11 cellular contexts compared by ENCODE assay signal in the genomic region with DNA sequence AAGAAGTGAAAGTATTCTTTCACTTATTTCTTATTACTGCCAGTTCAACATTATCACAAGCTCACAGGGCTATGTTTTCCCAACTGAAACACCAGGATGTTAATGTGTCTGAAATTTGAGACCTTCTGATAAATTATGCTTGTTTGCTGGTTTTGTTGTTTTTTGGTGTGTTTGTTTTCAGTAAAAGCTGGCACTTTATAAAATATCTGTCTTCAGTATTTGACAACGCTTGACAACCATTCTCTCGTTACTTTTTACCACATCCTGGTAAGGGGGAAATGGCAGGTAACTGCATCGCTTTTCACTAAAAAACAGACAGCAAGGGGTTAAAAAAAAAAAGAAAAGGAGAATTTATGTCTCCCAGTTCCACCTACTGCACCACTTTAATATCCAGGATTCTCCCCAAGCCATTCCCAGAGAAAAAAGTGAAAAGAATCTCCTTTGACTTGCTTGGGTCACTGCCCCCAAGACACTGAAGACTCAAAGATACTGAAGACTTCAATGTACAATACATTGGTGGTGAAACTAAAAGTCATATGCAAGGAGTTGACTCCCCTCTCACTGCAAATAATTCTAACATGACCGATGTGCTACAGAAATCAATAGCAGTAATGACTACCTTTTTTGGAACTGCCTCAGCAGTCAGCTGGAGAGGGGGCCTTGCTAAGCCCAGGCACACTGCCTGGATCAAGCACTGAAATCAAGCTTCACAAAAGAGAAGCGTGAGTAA.
DNase-seq lines count a peak whose midpoint lies in the region; ATAC-seq, FAIRE-seq and TF ChIP-seq lines count a peak whose summit lies in the region.
"Had no signal": no experiment of that assay in that cellular context is flagged by ENCODE, and none has a peak within 500 bp of the region (broad histone marks: within the 10 kb centered on the region; RNA-seq: fewer than 3 reads in every experiment).

No MANE protein-coding gene starts in this region.

- H3K4me1 ChIP-seq in smooth muscle cell (ENCODE audit: low read depth) = peaks cover 22% of the 10 kb centered on the region
- H3K4me1 ChIP-seq in uterus = no peaks in the 10 kb centered on the region

- no peak for TF ChIP-seq CTCF in smooth muscle cell (IDR thresholded peaks at IDR 0.05; ENCODE audit: borderline replicate concordance, insufficient read depth, poor library complexity, severe bottlenecking)
- no peak for TF ChIP-seq CTCF in uterus (IDR thresholded peaks at IDR 0.05)

- H3K27ac ChIP-seq in smooth muscle cell (ENCODE audit: low read depth) (no peak overlapping the region), uterus (no peak overlapping the region)

- H2AFZ ChIP-seq in smooth muscle cell (ENCODE audit: low read depth) = no peak overlapping the region

- no peaks in the 10 kb centered on the region for H3F3A ChIP-seq in smooth muscle cell (ENCODE audit: low read depth)

- H3K27me3 ChIP-seq in smooth muscle cell (ENCODE audit: low read depth) (no peaks in the 10 kb centered on the region), uterus (no peaks in the 10 kb centered on the region)

- TF ChIP-seq POLR2A in GM12891 (IDR thresholded peaks at IDR 0.05; ENCODE audit: low read depth, low read length) (no peak), uterus (IDR thresholded peaks at IDR 0.05) (no peak)

- no peak for FAIRE-seq in GM12891 (lab: Jason Lieb, UNC)

- no peaks in the 10 kb centered on the region for H3K9me3 ChIP-seq in smooth muscle cell (replicated peaks; ENCODE audit: low read depth)
- no peaks in the 10 kb centered on the region for H3K9me3 ChIP-seq in uterus

- DNase-seq in GM12891 (ENCODE audit: insufficient read length, low spot score) (no peak), smooth muscle cell (lab: John Stamatoyannopoulos, UW; ENCODE audit: unreplicated experiment) (no peak), uterus (no peak), NCI-H226 (no peak), NOMO-1 (lab: John Stamatoyannopoulos, UW; ENCODE audit: unreplicated experiment in 2 of 2) (no peak)
- peak; percentile 17 for DNase-seq in effector CD4-positive, alpha-beta T cell
- DNase-seq: aorta, GF-D8, IMR-90 had no signal

- intact Hi-C loops in uterus (cut with DNase I; ENCODE audit: low total_unique reads) = no loop called here

- peaks cover 7% of the 10 kb centered on the region for H3K79me2 ChIP-seq in smooth muscle cell (ENCODE audit: low read depth)

- H4K20me1 ChIP-seq in smooth muscle cell (ENCODE audit: low read depth) = peaks cover 31% of the 10 kb centered on the region

- WGBS in smooth muscle cell (ENCODE audit: low lambda C conversion rate) = 88% methylated on average over 5 of the region's 5 CpGs

- ATAC-seq in GM21390 (IDR thresholded peaks at IDR 0.05; ENCODE audit: unreplicated experiment) = peak; percentile 32
- ATAC-seq in HG03460 (IDR thresholded peaks at IDR 0.05; ENCODE audit: unreplicated experiment) = peak; percentile 28

- H3K4me3 ChIP-seq in smooth muscle cell (no peak overlapping the region), uterus (no peak overlapping the region)

- no peak overlapping the region for H3K9ac ChIP-seq in smooth muscle cell (ENCODE audit: low read depth)

- H3K4me2 ChIP-seq in smooth muscle cell = no peak overlapping the region

- H3K36me3 ChIP-seq in smooth muscle cell (ENCODE audit: low read depth) = no peaks in the 10 kb centered on the region
- H3K36me3 ChIP-seq in uterus = no peaks in the 10 kb centered on the region

TF ChIP-seq in GM12891, 5 proteins besides CTCF, POLR2A, EP300 and RAD21:
- TF ChIP-seq SPI1 (IDR thresholded peaks at IDR 0.05; ENCODE audit: low read depth, low read length) (peak; percentile 3; the same call in 1 of the 2 replicates), PAX5 (IDR thresholded peaks at IDR 0.05; ENCODE audit: insufficient read depth, low read length, severe bottlenecking) (no peak)
TF ChIP-seq in GM12891: peak in this region for 1.
